ENCODE assay signal across 24 cellular contexts in genomic region chr7:22631730-22632129, GRCh38.
"Had no signal": no experiment of that assay in that cellular context is flagged by ENCODE, and none has a peak within 500 bp of the region (broad histone marks: within the 10 kb centered on the region; RNA-seq: fewer than 3 reads in every experiment).

No MANE protein-coding gene starts in this region.

- DNase-seq: activated CD4-positive, alpha-beta T cell treated with anti-CD3 and anti-CD28 coated beads, Interleukin-2, amount 50 U/mL, for 1 hour; activated CD8-positive, alpha-beta T cell treated with anti-CD3 and anti-CD28 coated beads for 36 hours; activated gamma-delta T cell treated with Interleukin-2 at 50 U/mL for 16 hours; activated naive CD4-positive, alpha-beta T cell treated with anti-CD3 and anti-CD28 coated beads, Interleukin-2, amount 50 U/mL, for 16 hours; activated T-cell treated with anti-CD3 and anti-CD28 coated beads, Interleukin-2, amount 50 U/mL, for 4 hours; amniotic stem cell; dorsolateral prefrontal cortex; effector memory CD8-positive, alpha-beta T cell; foreskin melanocyte; left lung; mucosa of descending colon; pancreas; psoas muscle; spleen; stimulated activated naive CD4-positive, alpha-beta T cell; tibial artery; upper lobe of right lung had no signal

- H3K4me1 ChIP-seq: left lung, pancreas, psoas muscle, spleen, suprapubic skin had no signal

- H3K27me3 ChIP-seq: left lung, pancreas, right atrium auricular region, spleen, suprapubic skin, tibial artery, upper lobe of right lung had no signal

- H3K27ac ChIP-seq: dorsolateral prefrontal cortex, left lung, pancreas, psoas muscle, right atrium auricular region, spleen, suprapubic skin, tibial artery, upper lobe of right lung, VCaP had no signal

- H3K9me3 ChIP-seq: left lung, mucosa of descending colon, pancreas, psoas muscle, right atrium auricular region, spleen, suprapubic skin, tibial artery, upper lobe of right lung had no signal

- H3K4me3 ChIP-seq: dorsolateral prefrontal cortex, left lung, lung, mucosa of descending colon, pancreas, psoas muscle, right atrium auricular region, spleen, suprapubic skin, tibial artery, upper lobe of right lung had no signal

- ATAC-seq: activated CD4-positive, CD25-positive, alpha-beta regulatory T cell treated with anti-CD3 and anti-CD28 coated beads, Interleukin-2, amount 50 U/mL, for 24 hours; activated CD8-positive, alpha-beta T cell treated with anti-CD3 and anti-CD28 coated beads for 36 hours; activated T-cell treated with anti-CD3 and anti-CD28 coated beads, Interleukin-2, amount 50 U/mL, for 4 hours; activated T-helper 17 cell treated with anti-CD3 and anti-CD28 coated beads, Interleukin-2, amount 50 U/mL, for 72 hours; effector memory CD8-positive, alpha-beta T cell; esophagus mucosa; left lung; mucosa of descending colon; pancreas; psoas muscle; upper lobe of right lung had no signal

- H3K36me3 ChIP-seq: left lung, pancreas, right atrium auricular region, spleen, suprapubic skin, tibial artery, upper lobe of right lung had no signal
